18 cellular contexts compared by ENCODE assay signal in genomic region chr5:30438785-30439184, GRCh38.
A peak's percentile ranks its signal among the peaks of the same experiment; 100 is the strongest.
DNase-seq lines count a peak whose midpoint lies in the region; ATAC-seq, FAIRE-seq and TF ChIP-seq lines count a peak whose summit lies in the region.
"Had no signal": no experiment of that assay in that cellular context is flagged by ENCODE, and none has a peak within 500 bp of the region (broad histone marks: within the 10 kb centered on the region; RNA-seq: fewer than 3 reads in every experiment).

No MANE protein-coding gene starts in this region.

- no peak overlapping the region for H3K23ac ChIP-seq in H1 (ENCODE audit: insufficient read length)
- H3K23ac ChIP-seq in mesendoderm (ENCODE audit: low read length), result no peak overlapping the region

- DNase-seq in DMS53 (lab: John Stamatoyannopoulos, UW), result peak; percentile 18
- DNase-seq in DMS53 treated with DMSO at 0.1 percent for 48 hours (lab: John Stamatoyannopoulos, UW; ENCODE audit: unreplicated experiment), result no peak
- DNase-seq in NCI-H82 (lab: John Stamatoyannopoulos, UW), result peak; percentile 48
- DNase-seq in H1 (ENCODE audit: low read depth in 1 of 2, low spot score in 2 of 2), result no peak
- peak; percentile 40 for DNase-seq in mesendoderm
- DNase-seq in PC-3, result no peak
- no peak for DNase-seq in activated CD8-positive, alpha-beta memory T cell treated with anti-CD3 and anti-CD28 coated beads, Interleukin-2, amount 50 U/mL, for 4 hours
- DNase-seq: ACHN; Calu3; CD4-positive, alpha-beta T cell; DMS 273 treated with DMSO at 0.1 percent for 48 hours; DMS79 treated with DMSO at 0.1 percent for 48 hours; EL had no signal

- H3K79me2 ChIP-seq in H1 (ENCODE audit: control insufficient read depth in 1 of 2, insufficient read depth in 2 of 2, low read length in 2 of 2) (no peaks in the 10 kb centered on the region), mesendoderm (ENCODE audit: control insufficient read depth, insufficient read depth, low read length) (no peaks in the 10 kb centered on the region), PC-3 (ENCODE audit: low read length) (no peaks in the 10 kb centered on the region)

- TF ChIP-seq RAD21 in H1 (IDR thresholded peaks at IDR 0.05 in 1 of 2, conservative IDR thresholded peaks at IDR 0.05 in 1 of 2; ENCODE audit: low read depth in 2 of 2, low read length in 2 of 2), result peak; percentile 18 to 35; a peak in 1 of 4 replicates

- no peak overlapping the region for H3K4me2 ChIP-seq in H1 (ENCODE audit: insufficient read depth in 1 of 2, low read depth in 2 of 2, low read length in 2 of 2)
- no peak overlapping the region for H3K4me2 ChIP-seq in mesendoderm (ENCODE audit: low read length)
- no peak overlapping the region for H3K4me2 ChIP-seq in PC-3 (ENCODE audit: low read length)

- no peak for TF ChIP-seq POLR2A in H1 (IDR thresholded peaks at IDR 0.05; ENCODE audit: control extremely low read depth in 1 of 2, low read depth in 2 of 2, low read length in 2 of 2)

- CTCF ChIA-PET in H1 (lab: Charles Lee; ENCODE audit: partially characterized antibody), result interaction anchor here (1.0 to 1.5 kb wide), 3 partner anchors 9 to 37 kb away, joined by 3 to 8 read pairs (median 3); no protein-coding TSS in a partner anchor
- CTCF ChIA-PET in PC-3 (lab: Charles Lee), result no interaction called here

- no peaks in the 10 kb centered on the region for H3K79me1 ChIP-seq in H1 (ENCODE audit: low read depth, low read length)
- H3K79me1 ChIP-seq in mesendoderm (ENCODE audit: low read length), result no peaks in the 10 kb centered on the region

- H3K27me3 ChIP-seq in H1 (replicated peaks in 1 of 4; ENCODE audit: control insufficient read depth in 3 of 4, extremely low read depth in 1 of 4, insufficient read depth in 3 of 4, low read length in 3 of 4) (no peaks in the 10 kb centered on the region), mesendoderm (ENCODE audit: insufficient read depth, low read length, poor library complexity) (no peaks in the 10 kb centered on the region), PC-3 (ENCODE audit: low read length) (no peaks in the 10 kb centered on the region)

- H3K9me2 ChIP-seq in PC-3 (replicated peaks; ENCODE audit: low read length), result no peaks in the 10 kb centered on the region

- no peak for FAIRE-seq in H1 (lab: Jason Lieb, UNC)
- FAIRE-seq: G401.6, GM12891, HepG2 had no signal

- H3K23me2 ChIP-seq in H1 (ENCODE audit: low read depth, low read length), result no peaks in the 10 kb centered on the region

- H3K36me3 ChIP-seq in H1 (ENCODE audit: control insufficient read depth in 2 of 4, insufficient read depth in 4 of 4, low read length in 3 of 4) (no peaks in the 10 kb centered on the region), mesendoderm (ENCODE audit: control insufficient read depth, insufficient read depth, low read length) (no peaks in the 10 kb centered on the region), PC-3 (ENCODE audit: low read depth, low read length) (no peaks in the 10 kb centered on the region)

- no peak for TF ChIP-seq EP300 in H1 (IDR thresholded peaks at IDR 0.05; ENCODE audit: borderline replicate concordance in 1 of 2, low read depth in 2 of 2, low read length in 2 of 2)

- H4K91ac ChIP-seq in H1 (replicated peaks; ENCODE audit: insufficient read length, low read length), result no peak overlapping the region

- BruUV-seq in PC-3 (replicated peaks; lab: Mats Ljungman, UMichigan), result no TSS peak

- no peak overlapping the region for H2BK20ac ChIP-seq in H1 (ENCODE audit: low read length)

- H2BK120ac ChIP-seq in H1 (replicated peaks; ENCODE audit: low read depth, low read length) (no peak overlapping the region), mesendoderm (ENCODE audit: low read depth, low read length) (no peak overlapping the region)

- TF ChIP-seq CTCF in H1 (IDR thresholded peaks at IDR 0.05; ENCODE audit: control extremely low read depth in 1 of 3, insufficient read depth in 1 of 3, low read depth in 1 of 3, low read length in 3 of 3), result peak in 1 of 3 experiments; percentile 3; a peak in 1 of 4 replicates
- no peak for TF ChIP-seq CTCF in PC-3 (conservative IDR thresholded peaks at IDR 0.05; ENCODE audit: low read depth, low read length)

- no peak overlapping the region for H3K14ac ChIP-seq in H1 (ENCODE audit: insufficient read length)

- intact Hi-C loops in PC-3 (cut with micrococcal nuclease), result no loop called here

- no peaks in the 10 kb centered on the region for H3F3A ChIP-seq in PC-3 (ENCODE audit: low read length, unreplicated experiment)

- POLR2A ChIA-PET in H1 (lab: Charles Lee; ENCODE audit: partially characterized antibody) (no interaction called here), PC-3 (lab: Charles Lee; ENCODE audit: unreplicated experiment) (no interaction called here)

- H2AK5ac ChIP-seq in H1 (ENCODE audit: low read depth, low read length) (no peak overlapping the region), mesendoderm (ENCODE audit: low read length) (no peak overlapping the region)

- no peaks in the 10 kb centered on the region for H4K20me1 ChIP-seq in H1 (replicated peaks in 1 of 2; ENCODE audit: control insufficient read depth in 1 of 2, insufficient read depth in 2 of 2, low read length in 2 of 2)
- H4K20me1 ChIP-seq in PC-3 (ENCODE audit: low read length), result no peaks in the 10 kb centered on the region

- H3K4me3 ChIP-seq in H1 (ENCODE audit: extremely low read depth in 1 of 4, insufficient read depth in 2 of 4, low read depth in 3 of 4, low read length in 4 of 4), result no peak overlapping the region
- no peak overlapping the region for H3K4me3 ChIP-seq in mesendoderm (ENCODE audit: low read length)
- no peak overlapping the region for H3K4me3 ChIP-seq in PC-3 (ENCODE audit: low read length)

- H3K4ac ChIP-seq in H1 (replicated peaks; ENCODE audit: insufficient read length, low read depth, low read length), result no peak overlapping the region
- no peak overlapping the region for H3K4ac ChIP-seq in mesendoderm (ENCODE audit: low read depth, low read length)

- H2BK12ac ChIP-seq in H1 (ENCODE audit: low read depth, low read length), result 0 out of 2 replicates have a peak overlapping the region, but pooled peaks have one; percentile 39

- H3K9ac ChIP-seq in H1 (replicated peaks in 1 of 4; ENCODE audit: extremely low read depth in 1 of 4, low read depth in 3 of 4, low read length in 3 of 4), result no peak overlapping the region
- H3K9ac ChIP-seq in mesendoderm (ENCODE audit: low read length), result no peak overlapping the region
- no peak overlapping the region for H3K9ac ChIP-seq in PC-3 (ENCODE audit: low read length)

- no peak overlapping the region for H3K27ac ChIP-seq in H1 (ENCODE audit: low read depth, low read length)
- H3K27ac ChIP-seq in mesendoderm (ENCODE audit: low read depth, low read length), result no peak overlapping the region
- H3K27ac ChIP-seq in PC-3 (ENCODE audit: low read length), result no peak overlapping the region
- H3K27ac ChIP-seq: 22Rv1 had no signal

- peak overlapping the region; percentile 97 for H2AFZ ChIP-seq in H1 (ENCODE audit: low read length)
- H2AFZ ChIP-seq in PC-3 (ENCODE audit: low read length), result no peak overlapping the region

- 0 out of 7 replicates have a peak, but pooled peaks cover 0 to 2% (median 0%) of the 10 kb centered on the region in 4 experiments for H3K4me1 ChIP-seq in H1 (replicated peaks in 1 of 4; ENCODE audit: control insufficient read depth in 3 of 4, insufficient read depth in 4 of 4, low read length in 3 of 4)
- no peaks in the 10 kb centered on the region for H3K4me1 ChIP-seq in mesendoderm (ENCODE audit: control insufficient read depth, low read depth, low read length)
- H3K4me1 ChIP-seq in PC-3 (ENCODE audit: insufficient read depth, low read length), result no peaks in the 10 kb centered on the region

- no peak overlapping the region for H2BK15ac ChIP-seq in H1 (ENCODE audit: low read length)
- no peak overlapping the region for H2BK15ac ChIP-seq in mesendoderm (replicated peaks; ENCODE audit: low read depth)

- H4K8ac ChIP-seq in H1 (ENCODE audit: extremely low read depth, insufficient read depth, low read length) (no peak overlapping the region), mesendoderm (ENCODE audit: low read depth, low read length) (no peak overlapping the region)

- H3K18ac ChIP-seq in H1 (ENCODE audit: extremely low read depth, low read length) (no peak overlapping the region), mesendoderm (ENCODE audit: low read length) (no peak overlapping the region)

- WGBS in H1 (ENCODE audit: extremely low coverage in 1 of 2, insufficient coverage in 1 of 2, insufficient read length in 1 of 2, insufficient replicate concordance in 2 of 2, low coverage in 1 of 2, low lambda C conversion rate in 2 of 2, missing lambda C conversion rate in 1 of 2), 2 experiments, result 56% methylated on average over 1 of the region's 1 CpG; no CpG with 5 or more reads in 1 of the 2 experiments
- WGBS in mesendoderm (ENCODE audit: extremely low coverage, insufficient coverage, low lambda C conversion rate), result no CpG with 5 or more reads among the region's 1 CpG

- no peak overlapping the region for H4K5ac ChIP-seq in H1 (ENCODE audit: insufficient read length, low read depth, low read length)
- no peak overlapping the region for H4K5ac ChIP-seq in mesendoderm (ENCODE audit: low read length)

- H3K9me3 ChIP-seq in H1 (ENCODE audit: insufficient read depth in 2 of 2, low read depth in 1 of 2, low read length in 1 of 2), result no peaks in the 10 kb centered on the region
- peaks cover 8% of the 10 kb centered on the region; the same call in 1 of the 2 replicates for H3K9me3 ChIP-seq in PC-3 (ENCODE audit: low read length)

- H3K56ac ChIP-seq in H1 (replicated peaks; ENCODE audit: insufficient read length, low read depth, low read length), result no peak overlapping the region
- no peak overlapping the region for H3K56ac ChIP-seq in mesendoderm (ENCODE audit: low read length)

- H2BK5ac ChIP-seq in H1 (ENCODE audit: low read depth, low read length) (no peak overlapping the region), mesendoderm (ENCODE audit: low read length) (no peak overlapping the region)

- ATAC-seq in HG02981 (IDR thresholded peaks at IDR 0.05; ENCODE audit: unreplicated experiment), result no peak
- ATAC-seq in PC-3, result no peak
- ATAC-seq: HepG2 had no signal

TF ChIP-seq in H1, 55 proteins besides CTCF, POLR2A, EP300 and RAD21 (continues in another document):
- TF ChIP-seq RFX5 (IDR thresholded peaks at IDR 0.05; ENCODE audit: borderline replicate concordance, low read depth, low read length) (no peak), HDAC6 (IDR thresholded peaks at IDR 0.05; ENCODE audit: low read depth, low read length) (no peak), ZNF274 (IDR thresholded peaks at IDR 0.05; ENCODE audit: borderline replicate concordance, extremely low read depth, low read length) (no peak), ATF2 (IDR thresholded peaks at IDR 0.05; ENCODE audit: low read length) (no peak)

Comparison
In these comparisons a context has a peak if more than half of its experiments do, and no peak if none do; other contexts are left out.
1. DNase-seq: peak in DMS53 (single experiment), NCI-H82 (single experiment) and mesendoderm (single experiment); none in DMS53 treated with DMSO at 0.1 percent for 48 hours (single experiment), H1 (0 of 2), PC-3 (single experiment) and activated CD8-positive, alpha-beta memory T cell treated with anti-CD3 and anti-CD28 coated beads, Interleukin-2, amount 50 U/mL, for 4 hours (single experiment).